21 cellular contexts compared by ENCODE assay signal in genomic region chr4:108157655-108158054, GRCh38. TPM values are rescaled to one million over a fixed set of nuclear protein-coding genes. Genes with fewer than 3 reads are reported as not detected.
DNase-seq lines count a peak whose midpoint lies in the region; ATAC-seq and TF ChIP-seq lines count a peak whose summit lies in the region.
"Had no signal": no experiment of that assay in that cellular context is flagged by ENCODE, and none has a peak within 500 bp of the region (broad histone marks: within the 10 kb centered on the region; RNA-seq: fewer than 3 reads in every experiment).

No MANE protein-coding gene starts in this region.

- TF ChIP-seq CTCF in Loucy (conservative IDR thresholded peaks at IDR 0.05; ENCODE audit: low read length) (no peak), HFFc6 (IDR thresholded peaks at IDR 0.05) (no peak)

- H3F3A ChIP-seq in Loucy (ENCODE audit: low read depth), result no peaks in the 10 kb centered on the region

- H3K27me3 ChIP-seq in Loucy (ENCODE audit: insufficient read depth, low read length, poor library complexity, severe bottlenecking), result no peaks in the 10 kb centered on the region

- no peaks in the 10 kb centered on the region for H3K9me3 ChIP-seq in Loucy (ENCODE audit: insufficient read depth, low read depth, low read length)
- H3K9me3 ChIP-seq: heart left ventricle, stomach had no signal

- H3K4me3 Mint-ChIP-seq in activated T-cell treated with anti-CD3 and anti-CD28 coated beads, Interleukin-2, amount 50 U/mL, for 72 hours, result peak overlapping the region; percentile 65 to 83
- H3K4me3 Mint-ChIP-seq in HFFc6, result no peak overlapping the region
- H3K4me3 Mint-ChIP-seq: dendritic cell treated with granulocyte-macrophage colony-stimulating factor and Interleukin-4, amounts not matched to agents 40 ng/mL and 50 ng/mL, for 4 days; type B pancreatic cell had no signal

- H3K9ac ChIP-seq in Loucy (ENCODE audit: low read depth, low read length, poor library complexity, severe bottlenecking), result peak overlapping the region; percentile 53

- peak overlapping the region; percentile 96 for H3K4me3 ChIP-seq in Loucy (ENCODE audit: low read length, poor library complexity, severe bottlenecking)
- H3K4me3 ChIP-seq: heart left ventricle, stomach had no signal

- H3K36me3 ChIP-seq in Loucy (ENCODE audit: insufficient read depth, low read length), result peaks cover 80% of the 10 kb centered on the region
- H3K36me3 ChIP-seq: heart left ventricle, stomach had no signal

- H3K9me2 ChIP-seq in Loucy (replicated peaks; ENCODE audit: low read depth, low read length), result no peaks in the 10 kb centered on the region

- no peak for DNase-seq in activated T-cell treated with anti-CD3 and anti-CD28 coated beads, Interleukin-2, amount 50 U/mL, for 72 hours
- DNase-seq in activated T-cell treated with anti-CD3 and anti-CD28 coated beads, Interleukin-2, amount 50 U/mL, for 1 hour, result no peak
- DNase-seq in activated naive CD4-positive, alpha-beta T cell treated with anti-CD3 and anti-CD28 coated beads, Interleukin-2, amount 50 U/mL, for 72 hours (ENCODE audit: low spot score in 2 of 2), result no peak
- DNase-seq in stimulated activated naive CD8-positive, alpha-beta T cell treated with anti-CD3 and anti-CD28 coated beads, Interleukin-15, Interleukin-2, amounts not matched to agents 100 U/mL and 50 U/mL, for 24 hours, result no peak
- DNase-seq in HFFc6, result no peak
- no peak for DNase-seq in NCI-H128 (lab: John Stamatoyannopoulos, UW; ENCODE audit: unreplicated experiment)
- no peak for DNase-seq in stimulated activated CD4-positive, alpha-beta T cell treated with anti-CD3 and anti-CD28 coated beads, Interleukin-4, amount 100 ng/mL, for 24 hours
- DNase-seq: activated CD4-positive, alpha-beta T cell treated with anti-CD3 and anti-CD28 coated beads for 1 hour; amniotic stem cell; COR-L47; DMS79 treated with DMSO at 0.1 percent for 48 hours; heart left ventricle; NCI-H2029 treated with DMSO at 0.1 percent for 48 hours; NCI-H510A treated with DMSO at 0.1 percent for 48 hours; stimulated activated CD4-positive, alpha-beta T cell treated with anti-CD3 and anti-CD28 coated beads, Interleukin-1b, Interleukin-23, amount 100 ng/mL, for 48 hours; stomach had no signal

- peaks cover 100% of the 10 kb centered on the region for H3K79me2 ChIP-seq in Loucy (ENCODE audit: insufficient read depth, low read length)

- H3K4me1 Mint-ChIP-seq in activated T-cell treated with anti-CD3 and anti-CD28 coated beads, Interleukin-2, amount 50 U/mL, for 72 hours (ENCODE audit: low read depth), result peaks cover 92% of the 10 kb centered on the region
- H3K4me1 Mint-ChIP-seq in HFFc6 (ENCODE audit: low read depth), result no peaks in the 10 kb centered on the region

- H3K27ac Mint-ChIP-seq in activated T-cell treated with anti-CD3 and anti-CD28 coated beads, Interleukin-2, amount 50 U/mL, for 72 hours, result peak overlapping the region; percentile 92
- H3K27ac Mint-ChIP-seq in activated naive CD4-positive, alpha-beta T cell treated with anti-CD3 and anti-CD28 coated beads, Interleukin-2, amount 50 U/mL, for 72 hours, result peak overlapping the region; percentile 41 to 85
- H3K27ac Mint-ChIP-seq in HFFc6, result no peak overlapping the region
- H3K27ac Mint-ChIP-seq: dendritic cell treated with granulocyte-macrophage colony-stimulating factor and Interleukin-4, amounts not matched to agents 40 ng/mL and 50 ng/mL, for 4 days; progenitor cell of endocrine pancreas; type B pancreatic cell had no signal

- peaks cover 76% of the 10 kb centered on the region for H3K4me1 ChIP-seq in Loucy (ENCODE audit: insufficient read depth, low read length, poor library complexity, severe bottlenecking)
- H3K4me1 ChIP-seq: stomach had no signal

- peaks cover 96% of the 10 kb centered on the region for H4K20me1 ChIP-seq in Loucy (ENCODE audit: insufficient read depth, low read length, poor library complexity, severe bottlenecking)

- no peak overlapping the region for H2AFZ ChIP-seq in Loucy (ENCODE audit: low read length)

- no peaks in the 10 kb centered on the region for H3K9me3 Mint-ChIP-seq in activated T-cell treated with anti-CD3 and anti-CD28 coated beads, Interleukin-2, amount 50 U/mL, for 72 hours
- no peaks in the 10 kb centered on the region for H3K9me3 Mint-ChIP-seq in activated naive CD4-positive, alpha-beta T cell treated with anti-CD3 and anti-CD28 coated beads, Interleukin-2, amount 50 U/mL, for 72 hours
- H3K9me3 Mint-ChIP-seq in HFFc6, result no peaks in the 10 kb centered on the region
- H3K9me3 Mint-ChIP-seq: dendritic cell treated with granulocyte-macrophage colony-stimulating factor and Interleukin-4, amounts not matched to agents 40 ng/mL and 50 ng/mL, for 4 days; type B pancreatic cell had no signal

- no peak for ATAC-seq in activated T-cell treated with anti-CD3 and anti-CD28 coated beads, Interleukin-2, amount 50 U/mL, for 72 hours (replicated peaks in 1 of 2)
- peak in 1 of 2 donors; percentile 13 for ATAC-seq in activated naive CD4-positive, alpha-beta T cell treated with anti-CD3 and anti-CD28 coated beads, Interleukin-2, amount 50 U/mL, for 72 hours
- peak; percentile 38 for ATAC-seq in stimulated activated naive CD8-positive, alpha-beta T cell treated with anti-CD3 and anti-CD28 coated beads, Interleukin-15, Interleukin-2, amounts not matched to agents 100 U/mL and 50 U/mL, for 24 hours
- ATAC-seq: heart left ventricle, left lobe of liver had no signal

- no peaks in the 10 kb centered on the region for H3K27me3 Mint-ChIP-seq in activated T-cell treated with anti-CD3 and anti-CD28 coated beads, Interleukin-2, amount 50 U/mL, for 72 hours (ENCODE audit: low read depth)
- H3K27me3 Mint-ChIP-seq in HFFc6 (ENCODE audit: insufficient read depth), result peaks cover 6% of the 10 kb centered on the region; the same call in 1 of the 2 replicates

- peak overlapping the region; percentile 93 for H3K4me2 ChIP-seq in Loucy (ENCODE audit: low read depth, low read length, poor library complexity, severe bottlenecking)

- H3K36me3 Mint-ChIP-seq in activated T-cell treated with anti-CD3 and anti-CD28 coated beads, Interleukin-2, amount 50 U/mL, for 72 hours (ENCODE audit: insufficient read depth in 2 of 2), result peaks cover 8 to 21% of the 10 kb centered on the region in 2 donors
- peaks cover 15 to 53% of the 10 kb centered on the region in 2 donors for H3K36me3 Mint-ChIP-seq in activated naive CD4-positive, alpha-beta T cell treated with anti-CD3 and anti-CD28 coated beads, Interleukin-2, amount 50 U/mL, for 72 hours
- H3K36me3 Mint-ChIP-seq in HFFc6 (ENCODE audit: low read depth), result no peaks in the 10 kb centered on the region

RNA-seq across cellular contexts. Expression of gene LEF1, which starts 11.1 kb away (rescaled TPM):
- 100 to 1,000 TPM; 130 to 175 TPM for total RNA-seq in activated T-cell treated with anti-CD3 and anti-CD28 coated beads, Interleukin-2, amount 50 U/mL, for 72 hours
- total RNA-seq in activated naive CD4-positive, alpha-beta T cell treated with anti-CD3 and anti-CD28 coated beads, Interleukin-2, amount 50 U/mL, for 72 hours, result 100 to 1,000 TPM; 205 to 291 TPM
- total RNA-seq in HFFc6 (2021; fragmentation: NEBNext Ultra II Directional; extraction: Animal tissue kit (Norgen Biotek cat#: 25700)), result under 1 TPM in 3 of 6 experiments, not detected in 3; 0.22 to 0.37 (median 0.31) TPM

Comparison
In these comparisons a context has a peak if more than half of its experiments do, and no peak if none do; other contexts are left out.
1. RNA of gene LEF1, which starts 11.1 kb away (total RNA-seq): 205 to 291 TPM in activated naive CD4-positive, alpha-beta T cell treated with anti-CD3 and anti-CD28 coated beads, Interleukin-2, amount 50 U/mL, for 72 hours and 130 to 175 TPM in activated T-cell treated with anti-CD3 and anti-CD28 coated beads, Interleukin-2, amount 50 U/mL, for 72 hours; 0.22 to 0.37 TPM in HFFc6; every median in the first group is over 10 times any median in the second.